26 cellular contexts compared by ENCODE assay signal in genomic region chr2:206424134-206424533, GRCh38.
"Had no signal": no experiment of that assay in that cellular context is flagged by ENCODE, and none has a peak within 500 bp of the region (broad histone marks: within the 10 kb centered on the region; RNA-seq: fewer than 3 reads in every experiment).

No MANE protein-coding gene starts in this region.

- H3K27me3 ChIP-seq: ascending aorta, breast epithelium, colonic mucosa, esophagus squamous epithelium, heart right ventricle, right lobe of liver, transverse colon had no signal

- H3K9me3 ChIP-seq: ascending aorta, breast epithelium, colonic mucosa, esophagus squamous epithelium, mucosa of descending colon, right lobe of liver, transverse colon had no signal

- H3K4me1 Mint-ChIP-seq: activated CD4-positive, alpha-beta T cell treated with anti-CD3 and anti-CD28 coated beads, Interleukin-2, amount 10 ng/mL, durations not matched to agents 7 days and 5 days; activated CD8-positive, alpha-beta memory T cell treated with anti-CD3 and anti-CD28 coated beads, Interleukin-2, amount 10 ng/mL, durations not matched to agents 7 days and 5 days; activated naive CD4-positive, alpha-beta T cell treated with anti-CD3 and anti-CD28 coated beads, Interleukin-2, amount 50 U/mL, for 24 hours; central memory CD8-positive, alpha-beta T cell; nephron progenitor cell; stimulated activated effector memory CD8-positive, alpha-beta T cell treated with anti-CD3 and anti-CD28 coated beads, Interleukin-12 subunit alpha, Interleukin-12 subunit beta, amount 100 ng/mL, for 72 hours had no signal

- H3K36me3 ChIP-seq: ascending aorta, breast epithelium, colonic mucosa, esophagus squamous epithelium, heart right ventricle, right lobe of liver, transverse colon, WERI-Rb-1 had no signal

- H3K27ac ChIP-seq: ascending aorta, breast epithelium, colonic mucosa, esophagus squamous epithelium, heart right ventricle, right lobe of liver, skin epidermis, transverse colon, WERI-Rb-1 had no signal

- H3K4me3 ChIP-seq: ascending aorta, breast epithelium, colonic mucosa, esophagus squamous epithelium, heart right ventricle, mucosa of descending colon, right lobe of liver, skin epidermis, transverse colon had no signal

- H3K27ac Mint-ChIP-seq: activated CD4-positive, alpha-beta T cell treated with anti-CD3 and anti-CD28 coated beads, Interleukin-2, amount 10 ng/mL, durations not matched to agents 7 days and 5 days; activated CD8-positive, alpha-beta memory T cell treated with anti-CD3 and anti-CD28 coated beads, Interleukin-2, amount 10 ng/mL, durations not matched to agents 7 days and 5 days; activated CD8-positive, alpha-beta T cell treated with anti-CD3 and anti-CD28 coated beads for 36 hours; activated naive CD4-positive, alpha-beta T cell treated with anti-CD3 and anti-CD28 coated beads, Interleukin-2, amount 50 U/mL, for 24 hours; activated T-helper 1 cell treated with anti-CD3 and anti-CD28 coated beads, Interleukin-12 subunit alpha, Interleukin-12 subunit beta, Interleukin-2, Interleukin-4 antibody, amounts not matched to agents 30 ng/mL and 10 ng/mL and 1 ng/mL, durations not matched to agents 14 hours and 24 hours and 36 hours; nephron progenitor cell; stimulated activated effector memory CD8-positive, alpha-beta T cell treated with anti-CD3 and anti-CD28 coated beads, Interleukin-12 subunit alpha, Interleukin-12 subunit beta, amount 100 ng/mL, for 72 hours had no signal

- H3K4me3 Mint-ChIP-seq: activated CD4-positive, alpha-beta T cell treated with anti-CD3 and anti-CD28 coated beads, Interleukin-2, amount 10 ng/mL, durations not matched to agents 7 days and 5 days; activated CD8-positive, alpha-beta memory T cell treated with anti-CD3 and anti-CD28 coated beads, Interleukin-2, amount 10 ng/mL, durations not matched to agents 7 days and 5 days; activated CD8-positive, alpha-beta T cell treated with anti-CD3 and anti-CD28 coated beads for 36 hours; activated naive CD4-positive, alpha-beta T cell treated with anti-CD3 and anti-CD28 coated beads, Interleukin-2, amount 50 U/mL, for 24 hours; activated T-helper 1 cell treated with anti-CD3 and anti-CD28 coated beads, Interleukin-12 subunit alpha, Interleukin-12 subunit beta, Interleukin-2, Interleukin-4 antibody, amounts not matched to agents 30 ng/mL and 10 ng/mL and 1 ng/mL, durations not matched to agents 14 hours and 24 hours and 36 hours; central memory CD8-positive, alpha-beta T cell; nephron progenitor cell; stimulated activated effector memory CD8-positive, alpha-beta T cell treated with anti-CD3 and anti-CD28 coated beads, Interleukin-12 subunit alpha, Interleukin-12 subunit beta, amount 100 ng/mL, for 72 hours had no signal

- ATAC-seq: activated CD8-positive, alpha-beta memory T cell treated with anti-CD3 and anti-CD28 coated beads, Interleukin-2, amount 10 ng/mL, durations not matched to agents 7 days and 5 days; activated CD8-positive, alpha-beta T cell treated with anti-CD3 and anti-CD28 coated beads for 36 hours; heart right ventricle; left colon; mucosa of descending colon; right lobe of liver; stimulated activated effector memory CD8-positive, alpha-beta T cell treated with anti-CD3 and anti-CD28 coated beads, Interleukin-12 subunit alpha, Interleukin-12 subunit beta, amount 100 ng/mL, for 72 hours had no signal

- DNase-seq: activated CD4-positive, alpha-beta T cell treated with anti-CD3 and anti-CD28 coated beads, Interleukin-2, amount 10 ng/mL, durations not matched to agents 7 days and 5 days; activated CD4-positive, CD25-positive, alpha-beta regulatory T cell treated with anti-CD3 and anti-CD28 coated beads, Interleukin-2, amount 50 U/mL, for 72 hours; activated CD8-positive, alpha-beta memory T cell treated with anti-CD3 and anti-CD28 coated beads, Interleukin-2, amount 10 ng/mL, durations not matched to agents 7 days and 5 days; activated CD8-positive, alpha-beta T cell treated with anti-CD3 and anti-CD28 coated beads for 36 hours; activated gamma-delta T cell treated with Interleukin-2 at 50 U/mL for 16 hours; activated T-cell treated with anti-CD3 and anti-CD28 coated beads for 4 hours; colonic mucosa; esophagus squamous epithelium; heart right ventricle; left colon; mesendoderm; mucosa of descending colon; nephron progenitor cell; right lobe of liver; stimulated activated CD4-positive, alpha-beta T cell treated with anti-CD3 and anti-CD28 coated beads, Interleukin-2, amount 100 ng/mL, for 24 hours; transverse colon; WERI-Rb-1 had no signal

- H3K9me3 Mint-ChIP-seq: activated CD4-positive, alpha-beta T cell treated with anti-CD3 and anti-CD28 coated beads, Interleukin-2, amount 10 ng/mL, durations not matched to agents 7 days and 5 days; activated CD8-positive, alpha-beta T cell treated with anti-CD3 and anti-CD28 coated beads for 36 hours; activated T-helper 1 cell treated with anti-CD3 and anti-CD28 coated beads, Interleukin-12 subunit alpha, Interleukin-12 subunit beta, Interleukin-2, Interleukin-4 antibody, amounts not matched to agents 30 ng/mL and 10 ng/mL and 1 ng/mL, durations not matched to agents 14 hours and 24 hours and 36 hours had no signal

- H3K27me3 Mint-ChIP-seq: activated CD4-positive, alpha-beta T cell treated with anti-CD3 and anti-CD28 coated beads, Interleukin-2, amount 10 ng/mL, durations not matched to agents 7 days and 5 days had no signal

- FAIRE-seq: keratinocyte, urothelium cell line had no signal

- H3K4me1 ChIP-seq: ascending aorta, breast epithelium, colonic mucosa, heart right ventricle, right lobe of liver, transverse colon had no signal

- H3K36me3 Mint-ChIP-seq: activated CD8-positive, alpha-beta memory T cell treated with anti-CD3 and anti-CD28 coated beads, Interleukin-2, amount 10 ng/mL, durations not matched to agents 7 days and 5 days; activated naive CD4-positive, alpha-beta T cell treated with anti-CD3 and anti-CD28 coated beads, Interleukin-2, amount 50 U/mL, for 24 hours; stimulated activated effector memory CD8-positive, alpha-beta T cell treated with anti-CD3 and anti-CD28 coated beads, Interleukin-12 subunit alpha, Interleukin-12 subunit beta, amount 100 ng/mL, for 72 hours had no signal
